15 cellular contexts compared by ENCODE assay signal in genomic region chr4:104815593-104816156, GRCh38.
DNase-seq lines count a peak whose midpoint lies in the region; ATAC-seq, FAIRE-seq and TF ChIP-seq lines count a peak whose summit lies in the region.
"Had no signal": no experiment of that assay in that cellular context is flagged by ENCODE, and none has a peak within 500 bp of the region (broad histone marks: within the 10 kb centered on the region; RNA-seq: fewer than 3 reads in every experiment).

No MANE protein-coding gene starts in this region.

- H3K9me3 Mint-ChIP-seq in astrocyte (ENCODE audit: unreplicated experiment) (no peaks in the 10 kb centered on the region), neural progenitor cell (no peaks in the 10 kb centered on the region)
- H3K9me3 Mint-ChIP-seq: T-helper 1 cell treated with Interleukin-12 subunit alpha and Interleukin-12 subunit beta and Interleukin-4 antibody, amounts not matched to agents 30 μg/mL and 1 μg/mL, for 36 hours had no signal

- no peaks in the 10 kb centered on the region for H3F3A ChIP-seq in neural progenitor cell (ENCODE audit: low read depth)

- ATAC-seq in GM21576 (IDR thresholded peaks at IDR 0.05; ENCODE audit: unreplicated experiment) (peak; percentile 81), HG03378 (IDR thresholded peaks at IDR 0.05; ENCODE audit: unreplicated experiment) (peak; percentile 75)

- FAIRE-seq in GM18507 (lab: Jason Lieb, UNC) = peak; percentile 65
- FAIRE-seq in astrocyte (lab: Jason Lieb, UNC) = no peak
- FAIRE-seq: keratinocyte had no signal

- H3K9ac ChIP-seq in astrocyte (ENCODE audit: low read length) (no peak overlapping the region), neural progenitor cell (no peak overlapping the region)

- H2AFZ ChIP-seq in astrocyte (ENCODE audit: low read depth, low read length) = no peak overlapping the region
- H2AFZ ChIP-seq in neural progenitor cell (replicated peaks) = no peak overlapping the region

- no peaks in the 10 kb centered on the region for H3K36me3 ChIP-seq in astrocyte (ENCODE audit: insufficient read depth, low read length)
- no peaks in the 10 kb centered on the region for H3K36me3 ChIP-seq in neural progenitor cell
- H3K36me3 ChIP-seq: neutrophil had no signal

- H3K4me2 ChIP-seq in astrocyte (ENCODE audit: low read length) (no peak overlapping the region), neural progenitor cell (no peak overlapping the region)

- no peaks in the 10 kb centered on the region for H3K79me2 ChIP-seq in astrocyte (ENCODE audit: insufficient read depth, low read length)
- no peaks in the 10 kb centered on the region for H3K79me2 ChIP-seq in neural progenitor cell (ENCODE audit: low read depth)

- H3K27ac Mint-ChIP-seq in astrocyte (ENCODE audit: unreplicated experiment) = no peak overlapping the region
- no peak overlapping the region for H3K27ac Mint-ChIP-seq in neural progenitor cell
- H3K27ac Mint-ChIP-seq: brain; T-helper 1 cell treated with Interleukin-12 subunit alpha and Interleukin-12 subunit beta and Interleukin-4 antibody, amounts not matched to agents 30 μg/mL and 1 μg/mL, for 36 hours had no signal

- H3K4me3 ChIP-seq in astrocyte (ENCODE audit: insufficient read depth, low read depth, low read length) (no peak overlapping the region), coronary artery (no peak overlapping the region), neural progenitor cell (no peak overlapping the region)

- H3K27me3 Mint-ChIP-seq in astrocyte (ENCODE audit: low read depth, unreplicated experiment) (no peaks in the 10 kb centered on the region), neural progenitor cell (ENCODE audit: insufficient read depth, low read depth) (peaks cover 2% of the 10 kb centered on the region)
- H3K27me3 Mint-ChIP-seq: brain had no signal

- TF ChIP-seq CTCF in astrocyte (IDR thresholded peaks at IDR 0.05; ENCODE audit: insufficient read depth, low read depth, low read length) (no peak), coronary artery (IDR thresholded peaks at IDR 0.05) (no peak), neural progenitor cell (IDR thresholded peaks at IDR 0.05) (no peak)

- DNase-seq in GM18507 (ENCODE audit: extremely low spot score, insufficient read length, low read depth) (no peak), astrocyte (ENCODE audit: low read depth) (peak; percentile 8), coronary artery (ENCODE audit: low spot score) (no peak), neural progenitor cell (ENCODE audit: low spot score) (no peak)
- DNase-seq in stimulated activated CD4-positive, alpha-beta T cell treated with anti-CD3 and anti-CD28 coated beads, Interleukin-2, amount 100 ng/mL, for 48 hours = no peak
- no peak for DNase-seq in stimulated activated CD4-positive, alpha-beta T cell treated with anti-CD3 and anti-CD28 coated beads, Interleukin-4, amount 100 ng/mL, for 1 hour
- DNase-seq: GF-D8; stimulated activated CD4-positive, alpha-beta T cell treated with anti-CD3 and anti-CD28 coated beads, Interleukin-2, amount 100 ng/mL, for 24 hours; substantia nigra had no signal

- H3K4me1 ChIP-seq in astrocyte (ENCODE audit: insufficient read depth, low read length) = no peaks in the 10 kb centered on the region
- H3K4me1 ChIP-seq in neural progenitor cell = no peaks in the 10 kb centered on the region

- H3K27me3 ChIP-seq in astrocyte (ENCODE audit: insufficient read depth, low read length) (no peaks in the 10 kb centered on the region), neural progenitor cell (no peaks in the 10 kb centered on the region)
- H3K27me3 ChIP-seq: neutrophil had no signal

- H3K9me3 ChIP-seq in astrocyte (ENCODE audit: insufficient read depth, low read depth, low read length) (no peaks in the 10 kb centered on the region), neural progenitor cell (ENCODE audit: low read depth) (no peaks in the 10 kb centered on the region)
- H3K9me3 ChIP-seq: neutrophil had no signal

- H3K36me3 Mint-ChIP-seq in astrocyte (ENCODE audit: low read depth, unreplicated experiment) = no peaks in the 10 kb centered on the region
- no peaks in the 10 kb centered on the region for H3K36me3 Mint-ChIP-seq in neural progenitor cell
- H3K36me3 Mint-ChIP-seq: brain had no signal

- H3K27ac ChIP-seq in astrocyte (ENCODE audit: low read depth, low read length) = no peak overlapping the region
- H3K27ac ChIP-seq in coronary artery = no peak overlapping the region
- no peak overlapping the region for H3K27ac ChIP-seq in neural progenitor cell
- H3K27ac ChIP-seq: neutrophil had no signal

- H3K4me1 Mint-ChIP-seq in astrocyte (ENCODE audit: low read depth, unreplicated experiment) (no peaks in the 10 kb centered on the region), neural progenitor cell (no peaks in the 10 kb centered on the region)
- H3K4me1 Mint-ChIP-seq: brain had no signal

- no peak overlapping the region for H3K4me3 Mint-ChIP-seq in astrocyte (ENCODE audit: unreplicated experiment)
- H3K4me3 Mint-ChIP-seq in neural progenitor cell = no peak overlapping the region
- H3K4me3 Mint-ChIP-seq: brain; T-helper 1 cell treated with Interleukin-12 subunit alpha and Interleukin-12 subunit beta and Interleukin-4 antibody, amounts not matched to agents 30 μg/mL and 1 μg/mL, for 36 hours had no signal

- no peaks in the 10 kb centered on the region for H4K20me1 ChIP-seq in astrocyte (ENCODE audit: insufficient read depth, low read length)
- H4K20me1 ChIP-seq in neural progenitor cell (ENCODE audit: low read depth) = no peaks in the 10 kb centered on the region
